ENCODE assay signal across 1 cellular context in genomic region chr4:61375316-61375715, GRCh38.
TF ChIP-seq lines count a peak whose summit lies in the region.

No MANE protein-coding gene starts in this region.

TF ChIP-seq in GM23338, 12 proteins besides CTCF, POLR2A, EP300 and RAD21 (continued from another document):
- no peak for TF ChIP-seq ZNF462 (CRISPR knock-in tag; IDR thresholded peaks at IDR 0.05)
- no peak for TF ChIP-seq NANOG (IDR thresholded peaks at IDR 0.05; ENCODE audit: borderline replicate concordance)
- TF ChIP-seq ZNF114 (CRISPR knock-in tag; IDR thresholded peaks at IDR 0.05): no peak
- TF ChIP-seq EZH2 (IDR thresholded peaks at IDR 0.05; ENCODE audit: low read depth, unreplicated experiment): no peak
- no peak for TF ChIP-seq JUNB (IDR thresholded peaks at IDR 0.05; ENCODE audit: unreplicated experiment)
- no peak for TF ChIP-seq REST (IDR thresholded peaks at IDR 0.05; ENCODE audit: unreplicated experiment)
- TF ChIP-seq ETS1 (IDR thresholded peaks at IDR 0.05): no peak
